9 cellular contexts compared by ENCODE assay signal in the genomic region with DNA sequence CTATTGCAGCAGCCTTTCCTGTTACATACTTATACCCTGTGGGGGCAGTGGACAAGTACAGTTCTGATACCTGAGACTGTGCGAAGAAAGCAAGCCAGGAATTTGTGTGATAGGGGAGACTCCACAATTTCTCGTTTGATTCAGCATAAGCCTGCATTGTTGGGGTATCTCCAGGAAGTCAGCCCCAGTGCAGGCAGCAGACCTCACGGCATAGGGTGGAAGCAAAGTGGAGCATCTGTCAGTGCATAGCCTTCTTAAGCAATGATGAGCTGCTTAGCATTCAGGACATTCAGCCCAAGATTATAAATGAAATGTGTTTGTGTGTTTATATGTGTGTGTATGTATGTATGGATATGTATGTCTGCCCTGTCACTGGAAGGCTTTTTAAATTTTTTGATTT.
"Had no signal": no experiment of that assay in that cellular context is flagged by ENCODE, and none has a peak within 500 bp of the region (broad histone marks: within the 10 kb centered on the region; RNA-seq: fewer than 3 reads in every experiment).

No MANE protein-coding gene starts in this region.

- DNase-seq: H9, HCEC 1CT, IMR-90, KG1 had no signal

- H3K4me3 ChIP-seq: GM23338, K562 had no signal

- FAIRE-seq: H1, H54, HTR-8/SVneo, K562 had no signal
